ENCODE assay signal across 1 cellular context in genomic region chr20:45320948-45321595, GRCh38.
TF ChIP-seq lines count a peak whose summit lies in the region.

No MANE protein-coding gene starts in this region.

TF ChIP-seq in HepG2, 621 proteins besides CTCF, POLR2A, EP300 and RAD21:
- no peak for TF ChIP-seq NFE2L2 (IDR thresholded peaks at IDR 0.05; ENCODE audit: low read length)
- TF ChIP-seq MNT (IDR thresholded peaks at IDR 0.05) = peak; percentile 44; the same call in 1 of the 2 replicates
TF ChIP-seq in HepG2: peak in this region for 1.
